In the genomic region with DNA sequence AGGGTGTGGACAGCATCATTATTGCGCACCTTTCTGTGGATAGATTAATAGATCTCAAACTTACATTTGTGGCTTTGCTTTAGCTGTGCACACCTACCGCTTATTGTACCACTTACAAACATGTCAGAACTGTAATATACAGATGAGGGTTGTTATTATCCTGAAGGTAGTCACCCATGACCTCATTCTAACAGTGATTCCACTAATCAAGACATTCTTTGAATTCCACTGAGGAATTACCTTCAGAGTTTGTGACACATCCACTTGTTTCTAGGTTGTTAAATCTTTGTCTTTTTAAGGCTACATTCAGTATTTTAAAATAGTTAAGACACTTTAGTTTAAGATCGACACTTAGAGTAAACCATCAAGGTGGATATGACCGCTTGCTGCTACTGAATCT, we compare ENCODE assay signal across 25 cellular contexts. TPM values are rescaled to one million over a fixed set of nuclear protein-coding genes. Genes with fewer than 3 reads are reported as not detected.
A peak's percentile ranks its signal among the peaks of the same experiment; 100 is the strongest.
DNase-seq lines count a peak whose midpoint lies in the region; ATAC-seq and TF ChIP-seq lines count a peak whose summit lies in the region.
"Had no signal": no experiment of that assay in that cellular context is flagged by ENCODE, and none has a peak within 500 bp of the region (broad histone marks: within the 10 kb centered on the region; RNA-seq: fewer than 3 reads in every experiment).

No MANE protein-coding gene starts in this region.

- DNase-seq in ACHN (peak; percentile 24), amniotic epithelial cell (ENCODE audit: low read depth) (peak; percentile 23), foreskin keratinocyte (peak; percentile 14 to 57), mesothelial cell of epicardium (ENCODE audit: low spot score in 2 of 2, unreplicated experiment in 2 of 2) (no peak), NCI-H2081 treated with DMSO at 0.1 percent for 48 hours (lab: John Stamatoyannopoulos, UW) (no peak), COLO668 (lab: John Stamatoyannopoulos, UW; ENCODE audit: unreplicated experiment) (no peak)
- no peak for DNase-seq in stimulated activated CD8-positive, alpha-beta memory T cell treated with anti-CD3 and anti-CD28 coated beads, Interleukin-4, amount 100 ng/mL, for 48 hours
- DNase-seq: 8988T; BE2C; CD4-positive, CD25-positive, alpha-beta regulatory T cell; DMS153; GOT3; KBM-7; MV-4-11; NCI-H1694 treated with DMSO at 0.1 percent for 48 hours; NCI-H2107; NCI-H2227 treated with DMSO at 0.1 percent for 48 hours; NCI-H510A treated with DMSO at 0.1 percent for 48 hours; NCI-H774; OCI-M1; SHP77 had no signal

- peak; percentile 11 for ATAC-seq in foreskin keratinocyte
- ATAC-seq in GM19351 (IDR thresholded peaks at IDR 0.05; ENCODE audit: unreplicated experiment), result no peak
- ATAC-seq: GM12878 had no signal

- peak overlapping the region; percentile 53 for H3K27ac Mint-ChIP-seq in mesothelial cell of epicardium
- H3K27ac Mint-ChIP-seq: CD4-positive, CD25-positive, alpha-beta regulatory T cell had no signal

- in situ Hi-C loops in ACHN (cut with HindIII; ENCODE audit: low pct_ligation_motif_present, low pct_unique_long_range_greater_than_20kb, low sequenced_read_pairs), result no loop called here

- no peak overlapping the region for H3K27ac ChIP-seq in foreskin keratinocyte

- no peaks in the 10 kb centered on the region for H3K36me3 Mint-ChIP-seq in mesothelial cell of epicardium

- H3K4me1 ChIP-seq in foreskin keratinocyte, result no peaks in the 10 kb centered on the region

- H3K4me3 Mint-ChIP-seq in mesothelial cell of epicardium, result no peak overlapping the region
- H3K4me3 Mint-ChIP-seq: CD4-positive, CD25-positive, alpha-beta regulatory T cell had no signal

- H3K27me3 Mint-ChIP-seq in mesothelial cell of epicardium (ENCODE audit: low read depth), result no peaks in the 10 kb centered on the region
- H3K27me3 Mint-ChIP-seq: CD4-positive, CD25-positive, alpha-beta regulatory T cell had no signal

- peaks cover 47% of the 10 kb centered on the region for H3K4me1 Mint-ChIP-seq in mesothelial cell of epicardium
- H3K4me1 Mint-ChIP-seq: CD4-positive, CD25-positive, alpha-beta regulatory T cell had no signal

- no peaks in the 10 kb centered on the region for H3K27me3 ChIP-seq in foreskin keratinocyte
- H3K27me3 ChIP-seq: BE2C had no signal

- TF ChIP-seq CTCF in foreskin keratinocyte (conservative IDR thresholded peaks at IDR 0.05) (no peak), mesothelial cell of epicardium (IDR thresholded peaks at IDR 0.05; ENCODE audit: unreplicated experiment) (no peak)

- H3K9me3 Mint-ChIP-seq in mesothelial cell of epicardium, result no peaks in the 10 kb centered on the region

RNA-seq across cellular contexts. Expression of a gene that starts 7.8 kb away (rescaled TPM):
- total RNA-seq in foreskin keratinocyte, result not detected in 2 replicates
- polyA plus RNA-seq in foreskin keratinocyte, result not detected in 2 replicates
- not detected in 3 replicates for total RNA-seq in mesothelial cell of epicardium
- total RNA-seq: CD4-positive, CD25-positive, alpha-beta regulatory T cell; Daoy; RPMI7951 had no signal
- polyA plus RNA-seq: CD4-positive, CD25-positive, alpha-beta regulatory T cell had no signal

Comparison
In these comparisons a context has a peak if more than half of its experiments do, and no peak if none do; other contexts are left out.
1. DNase-seq: peak in ACHN (single experiment), amniotic epithelial cell (single experiment) and foreskin keratinocyte (2 of 2); none in mesothelial cell of epicardium (0 of 2), NCI-H2081 treated with DMSO at 0.1 percent for 48 hours (single experiment), stimulated activated CD8-positive, alpha-beta memory T cell treated with anti-CD3 and anti-CD28 coated beads, Interleukin-4, amount 100 ng/mL, for 48 hours (single experiment) and COLO668 (single experiment).